In genomic region chr2:215811409-215812355, GRCh38 we compare ENCODE assay signal across 10 cellular contexts.
DNase-seq lines count a peak whose midpoint lies in the region; ATAC-seq and TF ChIP-seq lines count a peak whose summit lies in the region.
"Had no signal": no experiment of that assay in that cellular context is flagged by ENCODE, and none has a peak within 500 bp of the region (broad histone marks: within the 10 kb centered on the region; RNA-seq: fewer than 3 reads in every experiment).

No MANE protein-coding gene starts in this region.

- TF ChIP-seq CTCF in foreskin fibroblast (IDR thresholded peaks at IDR 0.05; ENCODE audit: low read depth, low read length), result no peak

- TF ChIP-seq POLR2A in erythroblast (IDR thresholded peaks at IDR 0.05; ENCODE audit: low read length), result no peak

- H3K4me3 ChIP-seq in foreskin fibroblast (ENCODE audit: low read depth in 1 of 2, low read length in 2 of 2), result no peak overlapping the region

- peak; percentile 94 for ATAC-seq in GM19351 (IDR thresholded peaks at IDR 0.05; ENCODE audit: unreplicated experiment)
- peak; percentile 91 for ATAC-seq in HG03097 (IDR thresholded peaks at IDR 0.05; ENCODE audit: low FRiP score, unreplicated experiment)

- DNase-seq in CD1c-positive myeloid dendritic cell (ENCODE audit: extremely low spot score) (peak; percentile 77), SKM-1 (lab: John Stamatoyannopoulos, UW; ENCODE audit: unreplicated experiment) (peak; percentile 72), foreskin fibroblast (no peak), NK-92 (lab: John Stamatoyannopoulos, UW; ENCODE audit: unreplicated experiment) (no peak), erythroblast (lab: John Stamatoyannopoulos, UW) (no peak), midbrain (lab: John Stamatoyannopoulos, UW) (no peak)
- DNase-seq: CD4-positive, CD25-positive, alpha-beta regulatory T cell; NCI-H1105 had no signal

Comparison
In these comparisons a context has a peak if more than half of its experiments do, and no peak if none do; other contexts are left out.
1. DNase-seq: peak in CD1c-positive myeloid dendritic cell (single experiment) and SKM-1 (single experiment); none in foreskin fibroblast (0 of 2), NK-92 (single experiment), erythroblast (0 of 2) and midbrain (single experiment).